Comparison of ENCODE assay signal across 1 cellular context in genomic region chr10:88984525-88984924, GRCh38.
TF ChIP-seq lines count a peak whose summit lies in the region.

No MANE protein-coding gene starts in this region.

TF ChIP-seq in IMR-90, 13 proteins besides CTCF, POLR2A, EP300 and RAD21:
- no peak for TF ChIP-seq MAFK (IDR thresholded peaks at IDR 0.05; ENCODE audit: low read depth, low read length)
- no peak for TF ChIP-seq MAZ (IDR thresholded peaks at IDR 0.05; ENCODE audit: borderline replicate concordance, low read depth, low read length)
- no peak for TF ChIP-seq FOS (IDR thresholded peaks at IDR 0.05; ENCODE audit: low read depth, low read length)
- no peak for TF ChIP-seq CHD1 (IDR thresholded peaks at IDR 0.05; ENCODE audit: low read depth, low read length)
- no peak for TF ChIP-seq BHLHE40 (IDR thresholded peaks at IDR 0.05; ENCODE audit: low read depth, low read length)
- no peak for TF ChIP-seq ELK1 (IDR thresholded peaks at IDR 0.05; ENCODE audit: borderline replicate concordance, low read depth, low read length)
- TF ChIP-seq CEBPB (IDR thresholded peaks at IDR 0.05; ENCODE audit: low read depth, low read length), result no peak
- no peak for TF ChIP-seq MXI1 (IDR thresholded peaks at IDR 0.05; ENCODE audit: borderline replicate concordance, low read depth, low read length)
- no peak for TF ChIP-seq RFX5 (IDR thresholded peaks at IDR 0.05; ENCODE audit: low read depth, low read length)
- TF ChIP-seq NFE2L2 (IDR thresholded peaks at IDR 0.05; ENCODE audit: low read depth, low read length), result no peak
- no peak for TF ChIP-seq RCOR1 (IDR thresholded peaks at IDR 0.05; ENCODE audit: insufficient replicate concordance, low read length)
- no peak for TF ChIP-seq USF2 (IDR thresholded peaks at IDR 0.05; ENCODE audit: low read depth, low read length)
- TF ChIP-seq SMC3 (IDR thresholded peaks at IDR 0.05; ENCODE audit: low read depth, low read length), result no peak
TF ChIP-seq in IMR-90: peak in this region for 0.
